8 cellular contexts compared by ENCODE assay signal in the genomic region with DNA sequence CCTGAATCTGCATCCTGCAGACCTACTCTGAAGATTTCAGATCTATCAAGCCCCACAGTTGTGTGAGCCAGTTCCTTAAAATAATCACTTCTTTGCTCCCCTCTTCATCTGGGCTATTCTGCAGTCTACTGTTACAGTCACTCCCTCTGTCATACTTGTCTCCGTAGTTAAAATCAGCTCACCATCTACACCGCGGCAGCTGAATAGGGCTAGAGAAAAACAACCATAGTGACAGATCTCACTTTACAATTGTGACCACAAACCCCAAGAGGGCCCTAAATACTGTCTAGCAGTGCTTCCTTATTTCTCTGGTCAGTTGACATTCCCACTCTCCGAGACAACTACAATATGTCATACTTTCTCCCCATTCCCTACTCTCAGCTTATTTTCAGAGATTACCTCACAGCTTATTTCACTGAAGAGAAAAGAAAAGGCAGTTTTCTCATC. TPM values are rescaled to one million over a fixed set of nuclear protein-coding genes. Genes with fewer than 3 reads are reported as not detected.
DNase-seq lines count a peak whose midpoint lies in the region; ATAC-seq, FAIRE-seq and TF ChIP-seq lines count a peak whose summit lies in the region.

No MANE protein-coding gene starts in this region.

- peak overlapping the region; percentile 45 for H3K4me3 ChIP-seq in DOHH2 (ENCODE audit: low read length)
- peak overlapping the region; percentile 59 for H3K4me3 ChIP-seq in Karpas-422 (ENCODE audit: low read length)
- H3K4me3 ChIP-seq in ascending aorta = peak overlapping the region in 1 of 2 donors; percentile 21

- H3K4me1 ChIP-seq in DOHH2 (ENCODE audit: control insufficient read depth, low read length) = peaks cover 51% of the 10 kb centered on the region
- peaks cover 61% of the 10 kb centered on the region for H3K4me1 ChIP-seq in Karpas-422 (ENCODE audit: low read length)
- peaks cover 4 to 29% of the 10 kb centered on the region in 2 donors for H3K4me1 ChIP-seq in ascending aorta

- H3K27me3 ChIP-seq in DOHH2 (ENCODE audit: control insufficient read depth, low read length) = no peaks in the 10 kb centered on the region
- H3K27me3 ChIP-seq in Karpas-422 (ENCODE audit: low read length) = no peaks in the 10 kb centered on the region
- no peaks in the 10 kb centered on the region for H3K27me3 ChIP-seq in ascending aorta

- H3K9me2 ChIP-seq in DOHH2 (replicated peaks; ENCODE audit: control insufficient read depth, low read length) = no peaks in the 10 kb centered on the region
- H3K9me2 ChIP-seq in Karpas-422 (replicated peaks; ENCODE audit: insufficient read depth, low read length) = no peaks in the 10 kb centered on the region

- no peak for FAIRE-seq in D721Med (lab: Jason Lieb, UNC)

- peaks cover 19% of the 10 kb centered on the region for H3F3A ChIP-seq in DOHH2 (ENCODE audit: control insufficient read depth, insufficient read depth)

- ATAC-seq in GM21515 (IDR thresholded peaks at IDR 0.05; ENCODE audit: unreplicated experiment) = peak; percentile 86

- peak; percentile 85 for DNase-seq in Karpas-422
- DNase-seq in germinal center (ENCODE audit: low spot score) = peak; percentile 10
- DNase-seq in ascending aorta (ENCODE audit: low spot score in 2 of 2) = no peak
- no peak for DNase-seq in stimulated activated CD4-positive, alpha-beta T cell treated with anti-CD3 and anti-CD28 coated beads, Interleukin-4, amount 100 ng/mL, for 4 hours
- no peak for DNase-seq in D721Med (ENCODE audit: insufficient read length, low spot score)
- no peak for DNase-seq in stimulated activated CD4-positive, alpha-beta T cell treated with anti-CD3 and anti-CD28 coated beads, Interleukin-4, amount 100 ng/mL, for 1 hour

- H3K36me3 ChIP-seq in DOHH2 (ENCODE audit: control insufficient read depth, low read length) (peaks cover 16% of the 10 kb centered on the region), Karpas-422 (ENCODE audit: insufficient read depth, low read length) (peaks cover 6% of the 10 kb centered on the region), ascending aorta (peaks cover 0 to 3% of the 10 kb centered on the region in 2 donors)

- H4K20me1 ChIP-seq in DOHH2 (ENCODE audit: control insufficient read depth, insufficient read depth, low read depth, low read length) = no peaks in the 10 kb centered on the region
- no peaks in the 10 kb centered on the region for H4K20me1 ChIP-seq in Karpas-422 (ENCODE audit: insufficient read depth, low read depth, low read length)

- TF ChIP-seq CTCF in DOHH2 (IDR thresholded peaks at IDR 0.05; ENCODE audit: low read depth, low read length, poor library complexity, severe bottlenecking) (no peak), ascending aorta (IDR thresholded peaks at IDR 0.05) (no peak), D721Med (IDR thresholded peaks at IDR 0.05; ENCODE audit: insufficient read depth, missing control alignments) (no peak)

- intact Hi-C loops in ascending aorta (cut with DNase I) = no loop called here

- no peaks in the 10 kb centered on the region for H3K9me3 ChIP-seq in DOHH2 (ENCODE audit: control insufficient read depth, insufficient read depth, low read length)
- no peaks in the 10 kb centered on the region for H3K9me3 ChIP-seq in Karpas-422 (ENCODE audit: low read length)
- no peaks in the 10 kb centered on the region for H3K9me3 ChIP-seq in ascending aorta

- H3K4me2 ChIP-seq in DOHH2 (ENCODE audit: low read length) (peak overlapping the region; percentile 65), Karpas-422 (ENCODE audit: low read depth, low read length, poor library complexity, severe bottlenecking) (peak overlapping the region; percentile 90)

- H2AFZ ChIP-seq in Karpas-422 (ENCODE audit: low read length) = no peak overlapping the region

- peaks cover 88% of the 10 kb centered on the region for H3K79me2 ChIP-seq in DOHH2 (ENCODE audit: control insufficient read depth, low read length)
- H3K79me2 ChIP-seq in Karpas-422 (ENCODE audit: low read length) = peaks cover 90% of the 10 kb centered on the region

- peak overlapping the region; percentile 87 for H3K27ac ChIP-seq in DOHH2 (ENCODE audit: low read depth, low read length)
- H3K27ac ChIP-seq in Karpas-422 (ENCODE audit: low read length) = peak overlapping the region; percentile 98
- H3K27ac ChIP-seq in ascending aorta = peak overlapping the region in 1 of 2 donors; percentile 34

- peak overlapping the region; percentile 72 for H3K9ac ChIP-seq in Karpas-422 (ENCODE audit: low read length)

RNA-seq across cellular contexts. Expression of a gene that starts 12.9 kb away (rescaled TPM):
- total RNA-seq in Karpas-422 (2014; rRNA removed; shearing (Covaris generic); ENCODE audit: low replicate concordance) = 36.9 and 62.6 TPM in 2 replicates
- total RNA-seq in ascending aorta = 24.2 TPM

Comparison
In these comparisons a context has a peak if more than half of its experiments do, and no peak if none do; other contexts are left out.
1. DNase-seq: peak in Karpas-422 (single experiment) and germinal center (single experiment); none in ascending aorta (0 of 2), stimulated activated CD4-positive, alpha-beta T cell treated with anti-CD3 and anti-CD28 coated beads, Interleukin-4, amount 100 ng/mL, for 4 hours (0 of 2), D721Med (single experiment) and stimulated activated CD4-positive, alpha-beta T cell treated with anti-CD3 and anti-CD28 coated beads, Interleukin-4, amount 100 ng/mL, for 1 hour (single experiment).